In the genomic region with DNA sequence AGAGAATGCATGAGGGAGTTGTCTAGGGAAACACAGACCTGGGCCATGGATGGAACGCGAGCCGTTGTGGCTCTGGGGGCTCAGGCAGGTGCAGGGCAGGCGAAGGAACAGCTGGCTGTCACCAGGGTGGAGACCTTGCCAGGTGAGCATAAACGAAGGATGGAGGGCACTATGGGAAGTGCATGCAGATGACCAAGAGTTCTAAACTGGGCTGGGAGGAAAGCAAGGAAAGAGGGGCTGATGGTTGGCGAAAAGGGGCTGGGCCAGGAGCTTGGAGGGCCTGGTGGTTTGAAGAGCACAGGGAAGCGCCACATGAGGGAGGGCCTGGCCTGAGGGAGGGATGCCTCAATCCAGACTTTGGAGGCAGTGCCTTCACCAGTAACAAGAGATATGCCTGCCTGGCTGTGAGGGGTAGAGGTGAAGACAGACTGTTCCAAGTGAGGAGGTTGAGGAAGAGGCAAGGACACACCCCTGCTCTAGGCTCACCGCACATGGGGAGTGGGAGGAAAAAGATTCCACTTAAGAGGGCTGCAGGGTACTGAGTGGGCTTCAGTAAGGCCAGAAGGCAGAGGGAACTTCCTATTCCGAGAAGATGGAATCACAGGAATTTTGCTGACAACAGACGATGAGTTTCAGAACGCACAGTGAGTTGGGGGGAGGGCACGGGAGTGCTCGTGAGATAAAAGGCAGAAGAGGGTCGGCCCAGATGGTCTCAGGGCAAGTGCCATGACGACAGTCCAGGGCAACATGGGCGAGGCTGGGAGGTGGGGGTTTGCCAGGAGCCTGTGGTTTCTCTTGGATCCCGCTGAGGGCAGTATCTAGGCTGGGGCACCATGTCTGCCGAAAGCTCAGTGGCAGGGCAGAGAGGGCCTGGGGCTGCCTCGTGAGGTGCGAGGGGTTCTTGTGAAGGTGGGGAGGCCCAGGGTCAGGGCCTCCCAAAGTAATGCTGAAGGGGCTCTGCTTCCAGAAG, we compare ENCODE assay signal across 13 cellular contexts. TPM values are rescaled to one million over a fixed set of nuclear protein-coding genes. Genes with fewer than 3 reads are reported as not detected.
DNase-seq lines count a peak whose midpoint lies in the region; ATAC-seq, FAIRE-seq and TF ChIP-seq lines count a peak whose summit lies in the region.
"Had no signal": no experiment of that assay in that cellular context is flagged by ENCODE, and none has a peak within 500 bp of the region (broad histone marks: within the 10 kb centered on the region; RNA-seq: fewer than 3 reads in every experiment).

No MANE protein-coding gene starts in this region.

- H3K27me3 Mint-ChIP-seq in CD4-positive, alpha-beta memory T cell = peaks cover 4 to 14% of the 10 kb centered on the region in 2 donors

- H3K36me3 ChIP-seq in BJ (ENCODE audit: control insufficient read depth, insufficient read depth, low read length) = peaks cover 2% of the 10 kb centered on the region; the same call in 1 of the 2 replicates
- H3K36me3 ChIP-seq in ovary = no peaks in the 10 kb centered on the region
- H3K36me3 ChIP-seq in CD4-positive, alpha-beta memory T cell (ENCODE audit: insufficient read depth, low read length) = no peaks in the 10 kb centered on the region
- H3K36me3 ChIP-seq in transverse colon = no peaks in the 10 kb centered on the region
- H3K36me3 ChIP-seq: SJCRH30 had no signal

- in situ Hi-C loops in transverse colon (cut with MboI; ENCODE audit: low pct_ligation_motif_present in 1 of 4, low pct_unique_long_range_greater_than_20kb in 1 of 4, low sequenced_read_pairs in 3 of 4) = no loop called here

- H3K27ac ChIP-seq in ovary = peak overlapping the region; percentile 26 to 51
- no peak overlapping the region for H3K27ac ChIP-seq in CD4-positive, alpha-beta memory T cell (ENCODE audit: low read depth, low read length)
- H3K27ac ChIP-seq in transverse colon = no peak overlapping the region
- H3K27ac ChIP-seq: SJCRH30 had no signal

- H3K4me3 Mint-ChIP-seq in CD4-positive, alpha-beta memory T cell = no peak overlapping the region
- H3K4me3 Mint-ChIP-seq: dendritic cell treated with granulocyte-macrophage colony-stimulating factor and Interleukin-4, amounts not matched to agents 40 ng/mL and 50 ng/mL, for 4 days had no signal

- no peaks in the 10 kb centered on the region for H3K9me3 Mint-ChIP-seq in CD4-positive, alpha-beta memory T cell
- H3K9me3 Mint-ChIP-seq: dendritic cell treated with granulocyte-macrophage colony-stimulating factor and Interleukin-4, amounts not matched to agents 40 ng/mL and 50 ng/mL, for 4 days had no signal

- CTCF ChIA-PET in BJ (lab: Yijun Ruan, JAX) = interaction anchor here (0.6 to 1.3 kb wide), 6 partner anchors 9 to 487 kb away, joined by 3 to 5 read pairs (median 3); no protein-coding TSS in a partner anchor
- CTCF ChIA-PET in CD4-positive, alpha-beta memory T cell (lab: Charles Lee; ENCODE audit: partially characterized antibody) = no interaction called here

- TF ChIP-seq POLR2A in ovary (IDR thresholded peaks at IDR 0.05) = no peak
- TF ChIP-seq POLR2A in transverse colon (IDR thresholded peaks at IDR 0.05) = no peak

- TF ChIP-seq EP300 in ovary (IDR thresholded peaks at IDR 0.05) (no peak), transverse colon (IDR thresholded peaks at IDR 0.05; ENCODE audit: low read depth) (no peak)

- intact Hi-C loops in ovary (cut with DNase I) (no loop called here), transverse colon (cut with DNase I; ENCODE audit: low total_unique reads) (no loop called here)
- intact Hi-C loops in CD4-positive, alpha-beta memory T cell (cut with micrococcal nuclease) = no loop called here

- H3K27me3 ChIP-seq in BJ (ENCODE audit: control insufficient read depth, insufficient read depth, low read length) (no peaks in the 10 kb centered on the region), ovary (no peaks in the 10 kb centered on the region), transverse colon (no peaks in the 10 kb centered on the region)
- H3K27me3 ChIP-seq in CD4-positive, alpha-beta memory T cell (ENCODE audit: insufficient read depth, low read length) = no peaks in the 10 kb centered on the region
- H3K27me3 ChIP-seq: SJCRH30 had no signal

- 37 to 42% (median 38%) methylated on average over 18 to 20 of the region's 20 CpGs for WGBS in ovary, 3 donors
- WGBS in transverse colon (ENCODE audit: low coverage in 1 of 2), 2 donors = 63 to 65% methylated on average over 6 to 20 of the region's 20 CpGs

- ATAC-seq in GM18502 (IDR thresholded peaks at IDR 0.05; ENCODE audit: poor library complexity, unreplicated experiment) = no peak

- no peaks in the 10 kb centered on the region for H3K4me1 Mint-ChIP-seq in CD4-positive, alpha-beta memory T cell

- TF ChIP-seq CTCF in BJ (IDR thresholded peaks at IDR 0.05; ENCODE audit: insufficient read depth, low read depth, low read length) (0 out of 2 replicates have a peak, but pooled peaks have one; percentile 12), ovary (IDR thresholded peaks at IDR 0.05) (no peak), transverse colon (IDR thresholded peaks at IDR 0.05) (no peak)

- no peak overlapping the region for H3K4me3 ChIP-seq in BJ (ENCODE audit: low read depth, low read length)
- H3K4me3 ChIP-seq in ovary = no peak overlapping the region
- no peak overlapping the region for H3K4me3 ChIP-seq in CD4-positive, alpha-beta memory T cell (ENCODE audit: low read length in 2 of 2)
- no peak overlapping the region for H3K4me3 ChIP-seq in transverse colon
- H3K4me3 ChIP-seq: SJCRH30 had no signal

- POLR2A ChIA-PET in BJ (lab: Charles Lee) = no interaction called here
- POLR2A ChIA-PET in CD4-positive, alpha-beta memory T cell (lab: Charles Lee; ENCODE audit: partially characterized antibody) = no interaction called here

- DNase-seq in BJ (ENCODE audit: low read depth) = no peak
- DNase-seq in HTR-8/SVneo (ENCODE audit: insufficient read length, low spot score) = no peak
- peak; percentile 21 for DNase-seq in fibroblast of gingiva (ENCODE audit: low read depth)
- DNase-seq in ovary = peak in 2 of 5 donors; percentile 42 to 71
- no peak for DNase-seq in CD4-positive, alpha-beta memory T cell
- DNase-seq in transverse colon = no peak
- DNase-seq in activated gamma-delta T cell treated with Interleukin-2 at 50 U/mL for 16 hours = no peak
- DNase-seq: activated CD4-positive, CD25-positive, alpha-beta regulatory T cell; MM.1S had no signal

- FAIRE-seq in HTR-8/SVneo (lab: Jason Lieb, UNC) = peak; percentile 86

- no peaks in the 10 kb centered on the region for H3K36me3 Mint-ChIP-seq in CD4-positive, alpha-beta memory T cell

- H3K4me1 ChIP-seq in ovary (ENCODE audit: insufficient read depth) = peaks cover 14% of the 10 kb centered on the region
- H3K4me1 ChIP-seq in CD4-positive, alpha-beta memory T cell (ENCODE audit: insufficient read depth, low read length) = no peaks in the 10 kb centered on the region
- peaks cover 7 to 21% (median 13%) of the 10 kb centered on the region in 4 donors for H3K4me1 ChIP-seq in transverse colon

- H3K9me3 ChIP-seq in ovary (no peaks in the 10 kb centered on the region), transverse colon (no peaks in the 10 kb centered on the region)
- H3K9me3 ChIP-seq in CD4-positive, alpha-beta memory T cell (ENCODE audit: control insufficient read depth in 1 of 2, low read length in 2 of 2) = no peaks in the 10 kb centered on the region
- H3K9me3 ChIP-seq: SJCRH30 had no signal

- peak overlapping the region in 1 of 7 donors; percentile 45 for H3K27ac Mint-ChIP-seq in CD4-positive, alpha-beta memory T cell
- H3K27ac Mint-ChIP-seq: dendritic cell treated with granulocyte-macrophage colony-stimulating factor and Interleukin-4, amounts not matched to agents 40 ng/mL and 50 ng/mL, for 4 days had no signal

RNA-seq across cellular contexts. Expression of a gene that starts 20.6 kb away (rescaled TPM):
- polyA plus RNA-seq in BJ (2011; rRNA removed) (43.3 and 55.8 TPM in 2 replicates), ovary (10 to 100 TPM; 11.9 to 16.8 TPM)
- polyA minus RNA-seq in BJ (2011; rRNA and poly(A)+ RNA removed) = 10.3 and 24.5 TPM in 2 replicates
- total RNA-seq in ovary (10 to 100 TPM; 19.6 to 60.5 (median 26.9) TPM), transverse colon (10 to 100 TPM in 2 of 4 donors, 1 to 10 TPM in 2; 6.0 to 17.6 (median 9.5) TPM)
- 1 to 10 TPM; 2.5 to 2.8 TPM for total RNA-seq in CD4-positive, alpha-beta memory T cell
- polyA plus RNA-seq in CD4-positive, alpha-beta memory T cell = under 1 TPM in 1 of 2 donors, not detected in 1; 0.29 TPM

RNA-seq across cellular contexts. Expression of a gene that starts 36.4 kb away (rescaled TPM):
- 6.0 and 10.7 TPM in 2 replicates for polyA plus RNA-seq in BJ (2011; rRNA removed)
- polyA minus RNA-seq in BJ (2011; rRNA and poly(A)+ RNA removed) = 22.8 and 39.5 TPM in 2 replicates
- 10 to 100 TPM; 14.3 to 74.6 (median 40.6) TPM for total RNA-seq in ovary
- polyA plus RNA-seq in ovary = 10 to 100 TPM; 15.2 to 23.0 TPM
- total RNA-seq in CD4-positive, alpha-beta memory T cell = 10 to 100 TPM; 19.4 to 26.2 TPM
- 10 to 100 TPM in 1 of 2 donors, 1 to 10 TPM in 1; 2.1 to 12.4 TPM for polyA plus RNA-seq in CD4-positive, alpha-beta memory T cell
- 100 to 1,000 TPM in 1 of 4 donors, 10 to 100 TPM in 3; 15.3 to 112 (median 48.3) TPM for total RNA-seq in transverse colon

RNA-seq across cellular contexts. Expression of a gene that starts 45.1 kb away (rescaled TPM):
- 62.1 and 86.8 TPM in 2 replicates for polyA plus RNA-seq in BJ (2011; rRNA removed)
- polyA minus RNA-seq in BJ (2011; rRNA and poly(A)+ RNA removed) = 30.4 and 39.1 TPM in 2 replicates
- total RNA-seq in ovary = 100 to 1,000 TPM in 5 of 7 donors, 10 to 100 TPM in 2; 46.5 to 285 (median 168) TPM
- polyA plus RNA-seq in ovary = 100 to 1,000 TPM; 179 to 380 TPM
- not detected for total RNA-seq in CD4-positive, alpha-beta memory T cell
- not detected for polyA plus RNA-seq in CD4-positive, alpha-beta memory T cell
- total RNA-seq in transverse colon = 10 to 100 TPM; 39.7 to 67.3 (median 51.5) TPM
- total RNA-seq: NCI-H460 had no signal

Comparison
In these comparisons a context has a peak if more than half of its experiments do, and no peak if none do; other contexts are left out.
1. H3K27ac ChIP-seq: peak in ovary (2 of 2); none in CD4-positive, alpha-beta memory T cell (single experiment) and transverse colon (0 of 4).
2. RNA of a gene that starts 45.1 kb away (total RNA-seq): 46.5 to 285 TPM in ovary and 39.7 to 67.3 TPM in transverse colon; not detected in CD4-positive, alpha-beta memory T cell; every median in the first group is over 10 times any median in the second.